15 cellular contexts compared by ENCODE assay signal in the genomic region with DNA sequence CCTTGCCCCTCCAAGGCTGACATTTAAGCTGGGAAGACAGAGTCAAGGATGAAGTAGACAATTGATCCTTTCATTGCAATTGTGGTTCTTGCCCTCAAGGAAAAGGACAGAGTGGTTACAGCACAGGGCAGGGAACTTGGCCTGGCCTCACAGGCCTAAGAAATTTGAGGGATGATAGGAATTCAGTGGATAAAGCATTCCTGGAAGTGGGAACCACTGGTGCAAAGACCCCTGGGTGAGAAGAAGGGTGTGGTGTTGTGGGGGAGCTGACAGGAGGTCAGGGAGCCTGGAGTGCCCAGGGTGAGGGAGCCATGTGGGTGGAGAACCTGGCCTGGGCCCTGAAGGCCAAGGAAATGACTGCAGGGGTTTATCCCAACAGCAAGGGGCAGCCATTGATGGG.
DNase-seq lines count a peak whose midpoint lies in the region; ATAC-seq and TF ChIP-seq lines count a peak whose summit lies in the region.
"Had no signal": no experiment of that assay in that cellular context is flagged by ENCODE, and none has a peak within 500 bp of the region (broad histone marks: within the 10 kb centered on the region; RNA-seq: fewer than 3 reads in every experiment).

No MANE protein-coding gene starts in this region.

- H3K4me1 ChIP-seq in aorta (ENCODE audit: control insufficient read depth in 1 of 2, insufficient read depth in 2 of 2, low read length in 2 of 2), result peaks cover 0 to 1% of the 10 kb centered on the region in 2 donors
- peaks cover 22% of the 10 kb centered on the region for H3K4me1 ChIP-seq in left ventricle myocardium inferior

- H3K36me3 ChIP-seq in aorta (ENCODE audit: control insufficient read depth in 1 of 2, insufficient read depth in 2 of 2, low read length in 1 of 2) (no peaks in the 10 kb centered on the region), left ventricle myocardium inferior (no peaks in the 10 kb centered on the region)
- H3K36me3 ChIP-seq: upper lobe of left lung had no signal

- intact Hi-C loops in aorta (cut with DNase I) (loop anchor here (2.0 to 10.0 kb wide), 5 partner anchors 311 to 901 kb away; a partner anchor contains a TSS), left ventricle myocardium inferior (cut with micrococcal nuclease) (no loop called here)

- no peaks in the 10 kb centered on the region for H3K27me3 ChIP-seq in aorta (ENCODE audit: control insufficient read depth in 1 of 2, insufficient read depth in 2 of 2, low read length in 1 of 2)
- peaks cover 51% of the 10 kb centered on the region for H3K27me3 ChIP-seq in left ventricle myocardium inferior (ENCODE audit: low read depth)
- H3K27me3 ChIP-seq: upper lobe of left lung had no signal

- no peaks in the 10 kb centered on the region for H3K9me3 ChIP-seq in aorta (ENCODE audit: control insufficient read depth, low read length)
- no peaks in the 10 kb centered on the region for H3K9me3 ChIP-seq in left ventricle myocardium inferior (replicated peaks)
- H3K9me3 ChIP-seq: upper lobe of left lung had no signal

- H3K4me3 ChIP-seq in aorta (ENCODE audit: low read length in 2 of 2) (no peak overlapping the region), left ventricle myocardium inferior (no peak overlapping the region)

- POLR2A ChIA-PET in activated naive CD8-positive, alpha-beta T cell treated with anti-CD3 and anti-CD28 coated beads, Interleukin-2, amount 10 ng/mL, durations not matched to agents 7 days and 5 days (lab: Charles Lee), result interaction anchor here (1.7 kb wide), 1 partner anchor 378 kb away, joined by 4 read pairs; a partner anchor contains a TSS
- POLR2A ChIA-PET in RWPE1 (lab: Yijun Ruan, JAX; ENCODE audit: low non-redundant PET), result interaction anchor here (0.6 kb wide), 1 partner anchor 380 kb away, joined by 3 read pairs; no protein-coding TSS in a partner anchor

- ATAC-seq in activated naive CD8-positive, alpha-beta T cell treated with anti-CD3 and anti-CD28 coated beads, Interleukin-2, amount 10 ng/mL, durations not matched to agents 7 days and 5 days (ENCODE audit: low read depth), result no peak
- ATAC-seq in activated naive CD8-positive, alpha-beta T cell treated with anti-CD3 and anti-CD28 coated beads, Interleukin-2, amount 50 U/mL, for 24 hours, result no peak
- no peak for ATAC-seq in aorta (ENCODE audit: low FRiP score)

- CTCF ChIA-PET in RWPE1 (lab: Yijun Ruan, JAX), result interaction anchor here (0.6 to 1.7 kb wide), 2 partner anchors 12 to 780 kb away, joined by 4 to 9 read pairs; no protein-coding TSS in a partner anchor

- peaks cover 53% of the 10 kb centered on the region for H3K27me3 Mint-ChIP-seq in activated naive CD8-positive, alpha-beta T cell treated with anti-CD3 and anti-CD28 coated beads, Interleukin-2, amount 10 ng/mL, durations not matched to agents 7 days and 5 days
- H3K27me3 Mint-ChIP-seq in activated naive CD8-positive, alpha-beta T cell treated with anti-CD3 and anti-CD28 coated beads, Interleukin-2, amount 50 U/mL, for 24 hours, result peaks cover 56% of the 10 kb centered on the region
- peaks cover 65% of the 10 kb centered on the region for H3K27me3 Mint-ChIP-seq in T-helper 2 cell treated with Interferon-gamma antibody and Interleukin-4, amounts not matched to agents 5 μg/mL and 100 μg/mL, for 36 hours (ENCODE audit: low read depth)

- TF ChIP-seq CTCF in RWPE1 (conservative IDR thresholded peaks at IDR 0.05; ENCODE audit: low read depth), result no peak
- TF ChIP-seq CTCF in left ventricle myocardium inferior (IDR thresholded peaks at IDR 0.05; ENCODE audit: borderline replicate concordance), result no peak

- H3K9me3 Mint-ChIP-seq in activated naive CD8-positive, alpha-beta T cell treated with anti-CD3 and anti-CD28 coated beads, Interleukin-2, amount 10 ng/mL, durations not matched to agents 7 days and 5 days, result no peaks in the 10 kb centered on the region
- H3K9me3 Mint-ChIP-seq in activated naive CD8-positive, alpha-beta T cell treated with anti-CD3 and anti-CD28 coated beads, Interleukin-2, amount 50 U/mL, for 24 hours, result no peaks in the 10 kb centered on the region
- no peaks in the 10 kb centered on the region for H3K9me3 Mint-ChIP-seq in T-helper 2 cell treated with Interferon-gamma antibody and Interleukin-4, amounts not matched to agents 5 μg/mL and 100 μg/mL, for 36 hours
- H3K9me3 Mint-ChIP-seq: HFFc6 had no signal

- H3K27ac ChIP-seq in RWPE1 (peak overlapping the region; percentile 92), aorta (ENCODE audit: low read depth in 1 of 2, low read length in 2 of 2) (peak overlapping the region; percentile 21 to 78), left ventricle myocardium inferior (replicated peaks) (no peak overlapping the region)

- peak; percentile 17 for DNase-seq in activated naive CD8-positive, alpha-beta T cell treated with anti-CD3 and anti-CD28 coated beads, Interleukin-2, amount 10 ng/mL, durations not matched to agents 7 days and 5 days
- no peak for DNase-seq in activated naive CD8-positive, alpha-beta T cell treated with anti-CD3 and anti-CD28 coated beads, Interleukin-2, amount 50 U/mL, for 24 hours
- DNase-seq in RWPE1 (ENCODE audit: low spot score), result no peak
- DNase-seq in glomerular visceral epithelial cell (ENCODE audit: extremely low spot score), result peak; percentile 33
- DNase-seq in aorta, result no peak
- no peak for DNase-seq in T-helper 2 cell treated with Interferon-gamma antibody and Interleukin-4, amounts not matched to agents 5 μg/mL and 100 μg/mL, for 36 hours (ENCODE audit: low spot score)
- DNase-seq in DMS53 (lab: John Stamatoyannopoulos, UW), result no peak
- no peak for DNase-seq in left ventricle myocardium inferior
- DNase-seq: activated CD8-positive, alpha-beta T cell treated with anti-CD3 and anti-CD28 coated beads, Interleukin-2, amount 10 ng/mL, durations not matched to agents 7 days and 5 days; head of caudate nucleus; HFFc6; KBM-7; NCI-H1694; NCI-H510A treated with DMSO at 0.1 percent for 48 hours; upper lobe of left lung had no signal

- H3K27ac Mint-ChIP-seq in activated naive CD8-positive, alpha-beta T cell treated with anti-CD3 and anti-CD28 coated beads, Interleukin-2, amount 10 ng/mL, durations not matched to agents 7 days and 5 days, result no peak overlapping the region
- H3K27ac Mint-ChIP-seq in activated naive CD8-positive, alpha-beta T cell treated with anti-CD3 and anti-CD28 coated beads, Interleukin-2, amount 50 U/mL, for 24 hours, result no peak overlapping the region
- H3K27ac Mint-ChIP-seq in T-helper 2 cell treated with Interferon-gamma antibody and Interleukin-4, amounts not matched to agents 5 μg/mL and 100 μg/mL, for 36 hours, result no peak overlapping the region
- H3K27ac Mint-ChIP-seq: activated CD8-positive, alpha-beta T cell treated with anti-CD3 and anti-CD28 coated beads, Interleukin-2, amount 10 ng/mL, durations not matched to agents 7 days and 5 days had no signal

- H3K36me3 Mint-ChIP-seq in activated naive CD8-positive, alpha-beta T cell treated with anti-CD3 and anti-CD28 coated beads, Interleukin-2, amount 10 ng/mL, durations not matched to agents 7 days and 5 days, result no peaks in the 10 kb centered on the region
- no peaks in the 10 kb centered on the region for H3K36me3 Mint-ChIP-seq in activated naive CD8-positive, alpha-beta T cell treated with anti-CD3 and anti-CD28 coated beads, Interleukin-2, amount 50 U/mL, for 24 hours (ENCODE audit: low read depth)
- no peaks in the 10 kb centered on the region for H3K36me3 Mint-ChIP-seq in T-helper 2 cell treated with Interferon-gamma antibody and Interleukin-4, amounts not matched to agents 5 μg/mL and 100 μg/mL, for 36 hours (ENCODE audit: low read depth)

- H3K4me3 Mint-ChIP-seq in activated naive CD8-positive, alpha-beta T cell treated with anti-CD3 and anti-CD28 coated beads, Interleukin-2, amount 10 ng/mL, durations not matched to agents 7 days and 5 days, result no peak overlapping the region
- H3K4me3 Mint-ChIP-seq in activated naive CD8-positive, alpha-beta T cell treated with anti-CD3 and anti-CD28 coated beads, Interleukin-2, amount 50 U/mL, for 24 hours, result no peak overlapping the region
- H3K4me3 Mint-ChIP-seq in T-helper 2 cell treated with Interferon-gamma antibody and Interleukin-4, amounts not matched to agents 5 μg/mL and 100 μg/mL, for 36 hours, result no peak overlapping the region

- H3K4me1 Mint-ChIP-seq in activated naive CD8-positive, alpha-beta T cell treated with anti-CD3 and anti-CD28 coated beads, Interleukin-2, amount 10 ng/mL, durations not matched to agents 7 days and 5 days, result peaks cover 41% of the 10 kb centered on the region
- peaks cover 46% of the 10 kb centered on the region for H3K4me1 Mint-ChIP-seq in activated naive CD8-positive, alpha-beta T cell treated with anti-CD3 and anti-CD28 coated beads, Interleukin-2, amount 50 U/mL, for 24 hours
- peaks cover 43% of the 10 kb centered on the region for H3K4me1 Mint-ChIP-seq in T-helper 2 cell treated with Interferon-gamma antibody and Interleukin-4, amounts not matched to agents 5 μg/mL and 100 μg/mL, for 36 hours (ENCODE audit: low read depth)

Comparison
In these comparisons a context has a peak if more than half of its experiments do, and no peak if none do; other contexts are left out.
1. DNase-seq: peak in activated naive CD8-positive, alpha-beta T cell treated with anti-CD3 and anti-CD28 coated beads, Interleukin-2, amount 10 ng/mL, durations not matched to agents 7 days and 5 days (single experiment) and glomerular visceral epithelial cell (single experiment); none in activated naive CD8-positive, alpha-beta T cell treated with anti-CD3 and anti-CD28 coated beads, Interleukin-2, amount 50 U/mL, for 24 hours (single experiment), RWPE1 (single experiment), aorta (0 of 2), T-helper 2 cell treated with Interferon-gamma antibody and Interleukin-4, amounts not matched to agents 5 μg/mL and 100 μg/mL, for 36 hours (single experiment), DMS53 (single experiment) and left ventricle myocardium inferior (single experiment).